Comparison of ENCODE assay signal across 8 cellular contexts in genomic region chr10:4127518-4128315, GRCh38.
DNase-seq lines count a peak whose midpoint lies in the region; ATAC-seq and TF ChIP-seq lines count a peak whose summit lies in the region.

No MANE protein-coding gene starts in this region.

- H3K4me3 Mint-ChIP-seq in type B pancreatic cell: no peak overlapping the region

- no peak overlapping the region for H3K27ac Mint-ChIP-seq in type B pancreatic cell

- no peaks in the 10 kb centered on the region for H3K36me3 Mint-ChIP-seq in type B pancreatic cell

- H3K9me3 Mint-ChIP-seq in type B pancreatic cell: peaks cover 7% of the 10 kb centered on the region

- H3K27me3 Mint-ChIP-seq in type B pancreatic cell: no peaks in the 10 kb centered on the region

- DNase-seq in ELF-1 (ENCODE audit: low read depth, low spot score) (peak; percentile 35), HT-29 (ENCODE audit: low spot score) (peak; percentile 89), foreskin melanocyte (peak; percentile 11), NCI-H82 (lab: John Stamatoyannopoulos, UW) (no peak), type B pancreatic cell (ENCODE audit: extremely low spot score, unreplicated experiment) (no peak), anterior cingulate cortex (lab: John Stamatoyannopoulos, UW) (no peak)
- DNase-seq in activated CD4-positive, CD25-positive, alpha-beta regulatory T cell treated with anti-CD3 and anti-CD28 coated beads, Interleukin-2, amount 50 U/mL, for 72 hours: no peak

- H3K4me1 Mint-ChIP-seq in type B pancreatic cell (ENCODE audit: unreplicated experiment): no peaks in the 10 kb centered on the region

- ATAC-seq in GM21390 (IDR thresholded peaks at IDR 0.05; ENCODE audit: unreplicated experiment): peak; percentile 62

- TF ChIP-seq CTCF in type B pancreatic cell (conservative IDR thresholded peaks at IDR 0.05): no peak

Comparison
In these comparisons a context has a peak if more than half of its experiments do, and no peak if none do; other contexts are left out.
1. DNase-seq: peak in ELF-1 (single experiment), HT-29 (single experiment) and foreskin melanocyte (single experiment); none in NCI-H82 (single experiment), type B pancreatic cell (single experiment), anterior cingulate cortex (0 of 58) and activated CD4-positive, CD25-positive, alpha-beta regulatory T cell treated with anti-CD3 and anti-CD28 coated beads, Interleukin-2, amount 50 U/mL, for 72 hours (single experiment).